In the genomic region with DNA sequence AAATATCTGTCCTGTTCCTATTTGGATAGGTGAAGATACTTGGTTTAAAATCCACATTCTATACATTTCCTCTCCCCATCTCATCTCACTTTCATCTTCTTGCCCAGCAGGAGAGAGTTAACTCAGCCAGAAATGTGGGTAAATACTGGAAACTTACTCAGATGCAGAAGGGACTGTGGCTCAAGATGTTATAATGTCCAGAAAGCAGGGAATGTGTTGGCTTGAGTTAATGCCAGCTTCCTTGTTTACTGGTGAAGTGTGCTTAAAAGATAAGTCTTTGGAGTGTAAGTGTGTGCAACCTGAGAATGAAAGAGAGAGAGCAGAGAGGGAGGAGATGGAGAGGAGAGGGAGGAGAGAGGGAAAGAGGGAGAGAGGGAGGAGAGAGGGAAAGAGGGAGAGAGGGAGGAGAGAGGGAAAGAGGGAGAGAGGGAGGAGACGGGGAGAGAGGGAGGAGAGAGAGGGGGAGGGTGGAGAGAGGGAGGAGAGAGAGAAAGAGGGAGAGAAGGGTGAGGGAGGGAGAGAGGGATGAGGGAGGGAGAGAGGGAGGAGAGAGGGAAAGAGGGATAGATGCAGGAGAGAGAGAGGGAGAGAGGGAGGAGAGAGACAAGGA, we compare ENCODE assay signal across 11 cellular contexts. TPM values are rescaled to one million over a fixed set of nuclear protein-coding genes. Genes with fewer than 3 reads are reported as not detected.
DNase-seq lines count a peak whose midpoint lies in the region; ATAC-seq lines count a peak whose summit lies in the region.
"Had no signal": no experiment of that assay in that cellular context is flagged by ENCODE, and none has a peak within 500 bp of the region (broad histone marks: within the 10 kb centered on the region; RNA-seq: fewer than 3 reads in every experiment).

No MANE protein-coding gene starts in this region.

- H3K4me3 ChIP-seq in skeletal muscle cell (ENCODE audit: low read depth, low read length), result peak overlapping the region; percentile 7
- H3K4me3 ChIP-seq: GM23338 had no signal

- ATAC-seq in HG02642 (IDR thresholded peaks at IDR 0.05; ENCODE audit: poor library complexity, unreplicated experiment), result no peak
- no peak for ATAC-seq in GM18907 (IDR thresholded peaks at IDR 0.05; ENCODE audit: unreplicated experiment)
- ATAC-seq: activated naive CD8-positive, alpha-beta T cell treated with anti-CD3 and anti-CD28 coated beads, Interleukin-2, amount 50 U/mL, for 24 hours; GM23338 had no signal

- peak; percentile 60 for DNase-seq in NCI-H1105 treated with DMSO at 0.1 percent for 48 hours (lab: John Stamatoyannopoulos, UW)
- no peak for DNase-seq in NCI-H1105 (lab: John Stamatoyannopoulos, UW)
- peak; percentile 79 for DNase-seq in NCI-H69 (lab: John Stamatoyannopoulos, UW)
- no peak for DNase-seq in epithelial cell of prostate (ENCODE audit: low read depth, low spot score)
- peak; percentile 17 for DNase-seq in skeletal muscle cell (ENCODE audit: low read depth)
- no peak for DNase-seq in mesenteric fat pad (ENCODE audit: low spot score)
- DNase-seq: activated CD8-positive, alpha-beta memory T cell treated with anti-CD3 and anti-CD28 coated beads for 24 hours; activated naive CD8-positive, alpha-beta T cell treated with anti-CD3 and anti-CD28 coated beads, Interleukin-2, amount 50 U/mL, for 24 hours had no signal

- peak overlapping the region; percentile 35 for H3K27ac ChIP-seq in epithelial cell of prostate

RNA-seq across cellular contexts. Expression of a gene that starts 22.0 kb away (rescaled TPM):
- 15.7 TPM for total RNA-seq in mesenteric fat pad

RNA-seq across cellular contexts. Expression of a gene that starts 46.2 kb away (rescaled TPM):
- total RNA-seq in mesenteric fat pad, result 11.6 TPM

Comparison
In these comparisons a context has a peak if more than half of its experiments do, and no peak if none do; other contexts are left out.
1. DNase-seq: peak in NCI-H1105 treated with DMSO at 0.1 percent for 48 hours (single experiment), NCI-H69 (single experiment) and skeletal muscle cell (single experiment); none in NCI-H1105 (single experiment), epithelial cell of prostate (single experiment) and mesenteric fat pad (single experiment).